ENCODE assay signal across 1 cellular context in genomic region chr6:2857580-2858337, GRCh38.
TF ChIP-seq lines count a peak whose summit lies in the region.

No MANE protein-coding gene starts in this region.

TF ChIP-seq in GM12878, 131 proteins besides CTCF, POLR2A, EP300 and RAD21 (continued from another document and continues in another):
- TF ChIP-seq SRF (IDR thresholded peaks at IDR 0.05; ENCODE audit: low read depth in 2 of 2, low read length in 2 of 2) (no peak), ZSCAN29 (IDR thresholded peaks at IDR 0.05) (no peak), IRF4 (IDR thresholded peaks at IDR 0.05; ENCODE audit: low read depth, low read length) (no peak), ZBTB33 (IDR thresholded peaks at IDR 0.05) (no peak), HDGF (IDR thresholded peaks at IDR 0.05) (no peak), SKIL (IDR thresholded peaks at IDR 0.05; ENCODE audit: low read depth, poor library complexity, severe bottlenecking) (peak; percentile 91), BACH1 (IDR thresholded peaks at IDR 0.05; ENCODE audit: borderline replicate concordance) (peak; percentile 21), YBX1 (IDR thresholded peaks at IDR 0.05) (no peak), ZBED1 (IDR thresholded peaks at IDR 0.05; ENCODE audit: borderline replicate concordance) (peak; percentile 89; the same call in 1 of the 2 replicates), CEBPB (IDR thresholded peaks at IDR 0.05; ENCODE audit: borderline replicate concordance in 1 of 2, low read depth in 2 of 2, low read length in 2 of 2) (peak in 1 of 2 experiments; percentile 77; a peak in 1 of 4 replicates), TARDBP (IDR thresholded peaks at IDR 0.05; ENCODE audit: borderline replicate concordance) (no peak), CREB1 (IDR thresholded peaks at IDR 0.05; ENCODE audit: low read depth) (peak; percentile 73; the same call in 1 of the 2 replicates), SMARCA5 (IDR thresholded peaks at IDR 0.05) (peak; percentile 69), IRF5 (IDR thresholded peaks at IDR 0.05; ENCODE audit: borderline replicate concordance) (no peak), STAT3 (IDR thresholded peaks at IDR 0.05; ENCODE audit: low read depth, low read length) (peak; percentile 77; the same call in 1 of the 2 replicates), TCF3 (IDR thresholded peaks at IDR 0.05; ENCODE audit: borderline replicate concordance, insufficient read depth, low read depth, low read length) (peak; percentile 89), SUZ12 (IDR thresholded peaks at IDR 0.05; ENCODE audit: unreplicated experiment) (no peak), EGR1 (IDR thresholded peaks at IDR 0.05; ENCODE audit: borderline replicate concordance in 1 of 2, low read depth in 2 of 2, low read length in 2 of 2) (peak in 1 of 2 experiments; percentile 79; a peak in 1 of 3 replicates), CEBPZ (IDR thresholded peaks at IDR 0.05; ENCODE audit: low read depth, low read length) (no peak), TCF12 (IDR thresholded peaks at IDR 0.05; ENCODE audit: low read depth, low read length) (peak; percentile 90), EED (IDR thresholded peaks at IDR 0.05; ENCODE audit: low read depth) (peak; percentile 91), MTA3 (IDR thresholded peaks at IDR 0.05; ENCODE audit: borderline replicate concordance, low read length) (peak; percentile 53; the same call in 1 of the 2 replicates), RB1 (IDR thresholded peaks at IDR 0.05; ENCODE audit: borderline replicate concordance) (0 out of 2 replicates have a peak, but pooled peaks have one; percentile 28), HDAC2 (IDR thresholded peaks at IDR 0.05) (no peak), CHD2 (IDR thresholded peaks at IDR 0.05; ENCODE audit: borderline replicate concordance, low read depth, low read length) (peak; percentile 86), YY1 (IDR thresholded peaks at IDR 0.05; ENCODE audit: low read depth, low read length) (peak; percentile 91), SMC3 (IDR thresholded peaks at IDR 0.05; ENCODE audit: borderline replicate concordance, low read length) (peak; percentile 20; the same call in 1 of the 2 replicates), POLR2AphosphoS2 (IDR thresholded peaks at IDR 0.05; ENCODE audit: low read depth, low read length) (0 out of 2 replicates have a peak, but pooled peaks have one; percentile 47), NR2C1 (IDR thresholded peaks at IDR 0.05) (no peak; the same call in 1 of the 2 replicates), GATAD2B (conservative IDR thresholded peaks at IDR 0.05; ENCODE audit: low read depth) (peak; percentile 70; the same call in 1 of the 2 replicates), MTA2 (IDR thresholded peaks at IDR 0.05; ENCODE audit: low read depth) (peak; percentile 85), PAX5 (IDR thresholded peaks at IDR 0.05; ENCODE audit: borderline replicate concordance, low read depth, low read length) (peak; percentile 84), RELB (IDR thresholded peaks at IDR 0.05; ENCODE audit: low read depth) (peak; percentile 97), MYC (IDR thresholded peaks at IDR 0.05; ENCODE audit: insufficient read depth, insufficient read length, insufficient replicate concordance, low read length, severe bottlenecking) (no peak), ELK1 (IDR thresholded peaks at IDR 0.05; ENCODE audit: low read depth, low read length) (0 out of 2 replicates have a peak, but pooled peaks have one; percentile 44), FOS (IDR thresholded peaks at IDR 0.05; ENCODE audit: borderline replicate concordance, extremely low read depth, insufficient read length) (no peak), NR2F1 (conservative IDR thresholded peaks at IDR 0.05) (peak; percentile 94), BCL11A (IDR thresholded peaks at IDR 0.05; ENCODE audit: low read depth, low read length) (peak; percentile 75; the same call in 1 of the 2 replicates), ATF7 (IDR thresholded peaks at IDR 0.05; ENCODE audit: low read depth) (peak; percentile 91), WRNIP1 (IDR thresholded peaks at IDR 0.05; ENCODE audit: borderline replicate concordance, low read depth, low read length) (0 out of 2 replicates have a peak, but pooled peaks have one; percentile 36), JUND (IDR thresholded peaks at IDR 0.05; ENCODE audit: low read depth, low read length) (peak; percentile 74; the same call in 1 of the 2 replicates), SMAD5 (IDR thresholded peaks at IDR 0.05; ENCODE audit: low read depth) (0 out of 2 replicates have a peak, but pooled peaks have one; percentile 19), MXI1 (IDR thresholded peaks at IDR 0.05; ENCODE audit: low read depth, low read length) (peak; percentile 66; the same call in 1 of the 2 replicates), CBX5 (IDR thresholded peaks at IDR 0.05; ENCODE audit: low read depth) (0 out of 2 replicates have a peak, but pooled peaks have one; percentile 80), ATF2 (IDR thresholded peaks at IDR 0.05; ENCODE audit: low read length) (peak; percentile 95), MEF2A (IDR thresholded peaks at IDR 0.05; ENCODE audit: insufficient read depth, low read depth, low read length) (peak; percentile 85), DPF2 (IDR thresholded peaks at IDR 0.05) (peak; percentile 85), NFIC (IDR thresholded peaks at IDR 0.05; ENCODE audit: low read depth, low read length) (peak; percentile 94), RELA (IDR thresholded peaks at IDR 0.05; ENCODE audit: borderline replicate concordance, partially characterized antibody) (peak; percentile 95), CBFB (IDR thresholded peaks at IDR 0.05; ENCODE audit: low read depth) (peak; percentile 84), SPI1 (IDR thresholded peaks at IDR 0.05; ENCODE audit: borderline replicate concordance, insufficient read depth, low read depth, low read length) (no peak), RUNX3 (IDR thresholded peaks at IDR 0.05; ENCODE audit: low read length) (peak; percentile 94), E2F8 (IDR thresholded peaks at IDR 0.05; ENCODE audit: low read depth, partially characterized antibody) (no peak), JUNB (IDR thresholded peaks at IDR 0.05) (peak; percentile 82)
